14 cellular contexts compared by ENCODE assay signal in the genomic region with DNA sequence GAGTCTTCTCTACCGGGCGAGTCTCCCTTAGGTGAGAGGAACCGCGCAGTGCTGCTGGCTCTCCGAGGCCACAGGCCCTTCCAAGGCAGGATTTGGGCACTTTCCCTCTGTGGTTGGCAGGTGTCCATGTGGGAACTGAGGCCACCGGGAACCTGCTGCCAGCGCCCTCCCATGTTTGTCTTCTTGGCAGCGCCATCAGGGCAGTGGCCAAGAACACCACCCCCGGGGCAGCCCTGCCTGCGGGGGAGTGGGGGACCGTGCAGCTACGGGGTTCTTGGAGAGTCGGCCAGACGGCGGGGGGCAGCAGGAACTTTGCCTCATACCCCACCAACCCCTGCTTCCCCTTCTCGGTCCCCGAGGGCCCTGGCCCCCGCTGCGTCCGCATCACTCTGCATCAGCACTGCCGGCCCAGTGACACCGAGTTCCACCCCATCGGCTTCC. TPM values are rescaled to one million over a fixed set of nuclear protein-coding genes. Genes with fewer than 3 reads are reported as not detected.
DNase-seq lines count a peak whose midpoint lies in the region; ATAC-seq and TF ChIP-seq lines count a peak whose summit lies in the region.
"Had no signal": no experiment of that assay in that cellular context is flagged by ENCODE, and none has a peak within 500 bp of the region (broad histone marks: within the 10 kb centered on the region; RNA-seq: fewer than 3 reads in every experiment).

No MANE protein-coding gene starts in this region.

- no peak overlapping the region for H3K18ac ChIP-seq in trophoblast cell (ENCODE audit: low read length)

- peak; percentile 78 for DNase-seq in left ventricle myocardium inferior
- no peak for DNase-seq in trophoblast cell
- no peak for DNase-seq in CD1c-positive myeloid dendritic cell (ENCODE audit: extremely low spot score)
- DNase-seq in epidermal melanocyte (ENCODE audit: insufficient read length, low spot score), result no peak
- DNase-seq in MCF 10A (ENCODE audit: unreplicated experiment), result no peak
- DNase-seq: CD4-positive, CD25-positive, alpha-beta regulatory T cell; foreskin keratinocyte; NCI-H510A treated with DMSO at 0.1 percent for 48 hours; stimulated activated CD4-positive, alpha-beta T cell treated with anti-CD3 and anti-CD28 coated beads, Interleukin-1b, Interleukin-23, amount 100 ng/mL, for 48 hours had no signal

- H3K27ac ChIP-seq in BLaER1 treated with 17β-estradiol and CSF1 and Interleukin-3, amounts not matched to agents 10 nM and 100 nM, result peak overlapping the region in 7 of 11 experiments; percentile 32 to 58 (median 49); a peak in 14 of 22 replicates
- H3K27ac ChIP-seq in VCaP (peak overlapping the region; percentile 15; the same call in 1 of the 2 replicates), left ventricle myocardium inferior (replicated peaks) (peak overlapping the region; percentile 89), trophoblast cell (ENCODE audit: low read depth, low read length) (no peak overlapping the region)
- H3K27ac ChIP-seq: foreskin keratinocyte had no signal

- H3K4me3 ChIP-seq in BLaER1 treated with 17β-estradiol and CSF1 and Interleukin-3, amounts not matched to agents 10 nM and 100 nM, result no peak overlapping the region
- H3K4me3 ChIP-seq in left ventricle myocardium inferior (peak overlapping the region; percentile 44), trophoblast cell (ENCODE audit: low read depth, low read length) (peak overlapping the region; percentile 30)

- H3K4me1 ChIP-seq in BLaER1 treated with 17β-estradiol and CSF1 and Interleukin-3, amounts not matched to agents 10 nM and 100 nM, result peaks cover 0 to 26% (median 23%) of the 10 kb centered on the region in 10 experiments; a peak in 17 of 20 replicates
- H3K4me1 ChIP-seq in left ventricle myocardium inferior, result peaks cover 60% of the 10 kb centered on the region
- no peaks in the 10 kb centered on the region for H3K4me1 ChIP-seq in trophoblast cell (ENCODE audit: control insufficient read depth in 1 of 2, insufficient read depth in 2 of 2, low read length in 2 of 2)
- H3K4me1 ChIP-seq: foreskin keratinocyte had no signal

- no peak overlapping the region for H2BK5ac ChIP-seq in trophoblast cell (ENCODE audit: low read depth, low read length, poor library complexity)

- no peak overlapping the region for H2AK5ac ChIP-seq in trophoblast cell (ENCODE audit: low read length)

- H3K4ac ChIP-seq in trophoblast cell (ENCODE audit: low read depth, low read length), result no peak overlapping the region

- H2BK12ac ChIP-seq in trophoblast cell (ENCODE audit: low read length), result no peak overlapping the region

- no peak overlapping the region for H3K14ac ChIP-seq in trophoblast cell (ENCODE audit: low read length)

- H3K4me3 Mint-ChIP-seq in MCF 10A (ENCODE audit: unreplicated experiment), result no peak overlapping the region
- H3K4me3 Mint-ChIP-seq in activated T-helper 17 cell treated with anti-CD3 and anti-CD28 coated beads, Interleukin-2, amount 50 U/mL, for 72 hours, result no peak overlapping the region
- H3K4me3 Mint-ChIP-seq: activated naive CD8-positive, alpha-beta T cell; CD4-positive, CD25-positive, alpha-beta regulatory T cell; stimulated activated memory B cell treated with anti-CD40 and anti-IgM and Interleukin-4, amounts not matched to agents 10 μg/mL and 1 μg/mL and 100 μg/mL, for 72 hours had no signal

- no peaks in the 10 kb centered on the region for H3K79me2 ChIP-seq in trophoblast cell (ENCODE audit: control insufficient read depth, insufficient read depth, low read length, poor library complexity)

- no peaks in the 10 kb centered on the region for H3K27me3 ChIP-seq in BLaER1 treated with 17β-estradiol and CSF1 and Interleukin-3, amounts not matched to agents 10 nM and 100 nM
- H3K27me3 ChIP-seq in left ventricle myocardium inferior (ENCODE audit: low read depth) (no peaks in the 10 kb centered on the region), trophoblast cell (ENCODE audit: insufficient read depth, low read length) (no peaks in the 10 kb centered on the region)
- H3K27me3 ChIP-seq: foreskin keratinocyte had no signal

- H3K36me3 Mint-ChIP-seq in MCF 10A (ENCODE audit: insufficient read depth, unreplicated experiment), result peaks cover 12% of the 10 kb centered on the region
- H3K36me3 Mint-ChIP-seq in activated T-helper 17 cell treated with anti-CD3 and anti-CD28 coated beads, Interleukin-2, amount 50 U/mL, for 72 hours (ENCODE audit: low read depth), result peaks cover 16% of the 10 kb centered on the region
- H3K36me3 Mint-ChIP-seq: activated naive CD8-positive, alpha-beta T cell had no signal

- H3K27ac Mint-ChIP-seq in MCF 10A (ENCODE audit: low read depth, unreplicated experiment), result no peak overlapping the region
- no peak overlapping the region for H3K27ac Mint-ChIP-seq in activated T-helper 17 cell treated with anti-CD3 and anti-CD28 coated beads, Interleukin-2, amount 50 U/mL, for 72 hours
- H3K27ac Mint-ChIP-seq: activated naive CD8-positive, alpha-beta T cell; CD4-positive, CD25-positive, alpha-beta regulatory T cell; stimulated activated memory B cell treated with anti-CD40 and anti-IgM and Interleukin-4, amounts not matched to agents 10 μg/mL and 1 μg/mL and 100 μg/mL, for 72 hours had no signal

- H2AFZ ChIP-seq in trophoblast cell (ENCODE audit: insufficient read depth, low read length, poor library complexity), result no peak overlapping the region

- no peak overlapping the region for H4K91ac ChIP-seq in trophoblast cell (ENCODE audit: low read depth, low read length)

- H2BK120ac ChIP-seq in trophoblast cell (ENCODE audit: insufficient read depth, low read length, poor library complexity), result no peak overlapping the region

- no peaks in the 10 kb centered on the region for H3K9me3 ChIP-seq in BLaER1 treated with 17β-estradiol and CSF1 and Interleukin-3, amounts not matched to agents 10 nM and 100 nM (replicated peaks in 1 of 11)
- no peaks in the 10 kb centered on the region for H3K9me3 ChIP-seq in left ventricle myocardium inferior (replicated peaks)
- H3K9me3 ChIP-seq in trophoblast cell (ENCODE audit: insufficient read depth, low read depth, low read length), result peaks cover 5% of the 10 kb centered on the region

- H3K79me1 ChIP-seq in trophoblast cell (ENCODE audit: low read length), result no peaks in the 10 kb centered on the region

- no peak for TF ChIP-seq CTCF in VCaP (conservative IDR thresholded peaks at IDR 0.05)
- no peak for TF ChIP-seq CTCF in left ventricle myocardium inferior (IDR thresholded peaks at IDR 0.05; ENCODE audit: borderline replicate concordance)
- no peak for TF ChIP-seq CTCF in MCF 10A (IDR thresholded peaks at IDR 0.05; ENCODE audit: unreplicated experiment)

- no peak for ATAC-seq in activated T-helper 17 cell treated with anti-CD3 and anti-CD28 coated beads, Interleukin-2, amount 50 U/mL, for 72 hours (replicated peaks)
- ATAC-seq: foreskin keratinocyte; stimulated activated memory B cell treated with anti-CD40 and anti-IgM and Interleukin-4, amounts not matched to agents 10 μg/mL and 1 μg/mL and 100 μg/mL, for 72 hours had no signal

- H3K9me3 Mint-ChIP-seq in MCF 10A (ENCODE audit: unreplicated experiment), result no peaks in the 10 kb centered on the region
- no peaks in the 10 kb centered on the region for H3K9me3 Mint-ChIP-seq in activated T-helper 17 cell treated with anti-CD3 and anti-CD28 coated beads, Interleukin-2, amount 50 U/mL, for 72 hours
- H3K9me3 Mint-ChIP-seq: CD4-positive, CD25-positive, alpha-beta regulatory T cell; stimulated activated memory B cell treated with anti-CD40 and anti-IgM and Interleukin-4, amounts not matched to agents 10 μg/mL and 1 μg/mL and 100 μg/mL, for 72 hours had no signal

- H4K12ac ChIP-seq in trophoblast cell (ENCODE audit: low read depth, low read length), result no peak overlapping the region

- intact Hi-C loops in left ventricle myocardium inferior (cut with micrococcal nuclease) (no loop called here), MCF 10A (cut with micrococcal nuclease) (no loop called here)

- no peak overlapping the region for H3K23ac ChIP-seq in trophoblast cell (ENCODE audit: low read length)

- POLR2A ChIA-PET in MCF 10A (lab: Yijun Ruan, JAX), result interaction anchor here (1.2 kb wide), 1 partner anchor 9 kb away, joined by 3 read pairs; no protein-coding TSS in a partner anchor

- CTCF ChIA-PET in MCF 10A (lab: Yijun Ruan, JAX), result no interaction called here

- WGBS in trophoblast cell (ENCODE audit: extremely low coverage, insufficient coverage, insufficient read length), result no CpG with 5 or more reads among the region's 23 CpGs

- peak overlapping the region in 9 of 11 experiments; percentile 14 to 71 (median 53); a peak in 16 of 22 replicates for H3K4me2 ChIP-seq in BLaER1 treated with 17β-estradiol and CSF1 and Interleukin-3, amounts not matched to agents 10 nM and 100 nM
- H3K4me2 ChIP-seq in trophoblast cell (ENCODE audit: low read length), result no peak overlapping the region

- H4K8ac ChIP-seq in trophoblast cell (ENCODE audit: low read depth, low read length), result no peak overlapping the region

- BruUV-seq in MCF 10A (replicated peaks; lab: Mats Ljungman, UMichigan), result no TSS peak

- H3K4me1 Mint-ChIP-seq in MCF 10A (ENCODE audit: insufficient read depth, unreplicated experiment), result no peaks in the 10 kb centered on the region
- H3K4me1 Mint-ChIP-seq in activated T-helper 17 cell treated with anti-CD3 and anti-CD28 coated beads, Interleukin-2, amount 50 U/mL, for 72 hours, result peaks cover 1% of the 10 kb centered on the region

- no peaks in the 10 kb centered on the region for H3K27me3 Mint-ChIP-seq in MCF 10A (ENCODE audit: insufficient read depth, unreplicated experiment)
- no peaks in the 10 kb centered on the region for H3K27me3 Mint-ChIP-seq in activated T-helper 17 cell treated with anti-CD3 and anti-CD28 coated beads, Interleukin-2, amount 50 U/mL, for 72 hours
- H3K27me3 Mint-ChIP-seq: activated naive CD8-positive, alpha-beta T cell; CD4-positive, CD25-positive, alpha-beta regulatory T cell; stimulated activated memory B cell treated with anti-CD40 and anti-IgM and Interleukin-4, amounts not matched to agents 10 μg/mL and 1 μg/mL and 100 μg/mL, for 72 hours had no signal

- peaks cover 52 to 97% (median 75%) of the 10 kb centered on the region in 11 experiments; a peak in 21 of 22 replicates for H4K20me1 ChIP-seq in BLaER1 treated with 17β-estradiol and CSF1 and Interleukin-3, amounts not matched to agents 10 nM and 100 nM

- peak overlapping the region in 10 of 11 experiments; percentile 7 to 50 (median 22); a peak in 13 of 22 replicates for H3K9ac ChIP-seq in BLaER1 treated with 17β-estradiol and CSF1 and Interleukin-3, amounts not matched to agents 10 nM and 100 nM
- no peak overlapping the region for H3K9ac ChIP-seq in trophoblast cell (ENCODE audit: low read length)

- peaks cover 58 to 100% (median 94%) of the 10 kb centered on the region in 11 experiments for H3K36me3 ChIP-seq in BLaER1 treated with 17β-estradiol and CSF1 and Interleukin-3, amounts not matched to agents 10 nM and 100 nM
- H3K36me3 ChIP-seq in left ventricle myocardium inferior (peaks cover 46% of the 10 kb centered on the region), trophoblast cell (ENCODE audit: control insufficient read depth in 1 of 2, insufficient read depth in 2 of 2, low read length in 2 of 2) (peaks cover 37 to 43% of the 10 kb centered on the region in 2 experiments)

RNA-seq across cellular contexts. Expression of a gene that starts 10.0 kb away (rescaled TPM):
- total RNA-seq in left ventricle myocardium inferior (31.2 TPM), MCF 10A (2022) (27.6 and 35.2 TPM in 2 replicates)
- 13.6 and 13.9 TPM in 2 replicates for polyA plus RNA-seq in trophoblast cell (2013)
- total RNA-seq in activated T-helper 17 cell treated with anti-CD3 and anti-CD28 coated beads, Interleukin-2, amount 50 U/mL, for 72 hours, result 10 to 100 TPM; 28.6 to 42.3 TPM

RNA-seq across cellular contexts. Expression of a gene that starts 28.2 kb away (rescaled TPM):
- total RNA-seq in left ventricle myocardium inferior (80.1 TPM), MCF 10A (2022) (31.5 and 33.7 TPM in 2 replicates)
- 43.3 and 44.3 TPM in 2 replicates for polyA plus RNA-seq in trophoblast cell (2013)
- 10 to 100 TPM; 27.2 to 52.7 TPM for total RNA-seq in activated T-helper 17 cell treated with anti-CD3 and anti-CD28 coated beads, Interleukin-2, amount 50 U/mL, for 72 hours

RNA-seq across cellular contexts. Expression of a gene that starts 28.8 kb away (rescaled TPM):
- total RNA-seq in left ventricle myocardium inferior, result 1.3 TPM
- 0.68 and 0.96 TPM in 2 replicates for polyA plus RNA-seq in trophoblast cell (2013)
- 0.42 and 0.81 TPM in 2 replicates for total RNA-seq in MCF 10A (2022)
- total RNA-seq in activated T-helper 17 cell treated with anti-CD3 and anti-CD28 coated beads, Interleukin-2, amount 50 U/mL, for 72 hours, result 1 to 10 TPM; 2.0 to 4.4 TPM

RNA-seq across cellular contexts. Expression of a gene that starts 36.4 kb away (rescaled TPM):
- total RNA-seq in left ventricle myocardium inferior (19.3 TPM), MCF 10A (2022) (3.8 and 5.2 TPM in 2 replicates)
- 3.2 and 3.3 TPM in 2 replicates for polyA plus RNA-seq in trophoblast cell (2013)
- total RNA-seq in activated T-helper 17 cell treated with anti-CD3 and anti-CD28 coated beads, Interleukin-2, amount 50 U/mL, for 72 hours, result 1 to 10 TPM; 3.6 to 8.3 TPM

RNA-seq across cellular contexts. Expression of a gene that starts 38.7 kb away (rescaled TPM):
- total RNA-seq in left ventricle myocardium inferior (4.0 TPM), MCF 10A (2022) (19.5 and 22.2 TPM in 2 replicates)
- 4.7 and 5.0 TPM in 2 replicates for polyA plus RNA-seq in trophoblast cell (2013)
- 10 to 100 TPM; 14.5 to 28.8 TPM for total RNA-seq in activated T-helper 17 cell treated with anti-CD3 and anti-CD28 coated beads, Interleukin-2, amount 50 U/mL, for 72 hours

Comparison
In these comparisons a context has a peak if more than half of its experiments do, and no peak if none do; other contexts are left out.
1. H3K4me3 ChIP-seq: peak in left ventricle myocardium inferior (single experiment) and trophoblast cell (single experiment); none in BLaER1 treated with 17β-estradiol and CSF1 and Interleukin-3, amounts not matched to agents 10 nM and 100 nM (0 of 10).